8 cellular contexts compared by ENCODE assay signal in the genomic region with DNA sequence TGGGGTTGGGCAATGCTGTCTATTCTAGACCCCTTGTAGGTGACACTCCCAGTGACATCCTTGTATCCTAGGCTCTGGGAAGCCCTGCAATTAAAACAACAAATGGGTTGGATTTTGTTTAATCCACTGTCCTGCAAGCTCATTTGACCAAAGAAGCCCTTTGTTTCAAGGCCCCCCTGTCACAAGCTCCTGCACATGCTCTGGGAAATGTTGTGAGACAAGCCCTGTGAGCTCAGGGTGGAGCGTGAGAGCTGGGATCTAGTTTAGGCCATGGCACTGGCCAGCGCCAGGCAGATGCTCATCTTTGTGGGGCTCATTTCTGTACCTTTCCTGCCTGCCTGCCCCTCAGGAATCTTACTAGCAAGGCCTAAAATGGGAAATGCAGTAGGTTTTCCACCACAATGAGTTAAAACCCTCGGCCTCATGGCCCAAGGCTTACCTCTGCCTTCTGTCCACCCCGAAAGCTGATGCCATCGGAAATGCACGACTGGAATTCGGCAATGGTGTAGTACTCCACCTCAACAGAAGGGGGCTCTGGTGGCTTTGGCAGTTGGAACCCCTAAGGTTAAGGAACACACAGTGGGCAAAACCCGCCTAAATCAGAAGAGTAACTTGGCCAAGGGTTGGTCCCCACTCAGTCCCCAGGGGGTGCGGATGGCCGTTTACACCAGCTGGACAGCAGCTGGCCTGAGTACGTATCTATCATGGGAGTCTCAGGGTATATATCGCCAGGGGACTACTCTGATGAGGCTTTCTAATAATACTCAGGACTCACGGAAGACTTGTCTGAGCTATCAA.
DNase-seq lines count a peak whose midpoint lies in the region; ATAC-seq and TF ChIP-seq lines count a peak whose summit lies in the region.

No MANE protein-coding gene starts in this region.

- H2BK120ac ChIP-seq in IMR-90 (ENCODE audit: low read depth, low read length) = no peak overlapping the region

- H2AK9ac ChIP-seq in IMR-90 (replicated peaks; ENCODE audit: low read depth, low read length, poor library complexity) = peak overlapping the region; percentile 7

- no peak overlapping the region for H2BK5ac ChIP-seq in IMR-90 (ENCODE audit: low read depth, low read length, poor library complexity, severe bottlenecking)

- H2AFZ ChIP-seq in IMR-90 (replicated peaks; ENCODE audit: low read length, poor library complexity) = no peak overlapping the region

- no peaks in the 10 kb centered on the region for H3K27me3 ChIP-seq in IMR-90 (ENCODE audit: control insufficient read depth, insufficient read depth, low read length)
- H3K27me3 ChIP-seq in endodermal cell (ENCODE audit: control insufficient read depth, insufficient read depth, low read length, poor library complexity, severe bottlenecking) = no peaks in the 10 kb centered on the region
- no peaks in the 10 kb centered on the region for H3K27me3 ChIP-seq in tibial artery

- no peak overlapping the region for H3K18ac ChIP-seq in IMR-90 (ENCODE audit: low read depth, low read length)

- DNase-seq in CMK (ENCODE audit: low read depth) (peak; percentile 44), IMR-90 (peak; percentile 43), endodermal cell (peak; percentile 88), mesothelial cell of epicardium (ENCODE audit: low spot score in 2 of 2, unreplicated experiment in 2 of 2) (no peak), tibial artery (peak; percentile 65 to 86), occipital lobe (lab: John Stamatoyannopoulos, UW) (no peak)
- DNase-seq in activated CD4-positive, alpha-beta T cell treated with anti-CD3 and anti-CD28 coated beads for 48 hours = peak; percentile 61

- ATAC-seq in IMR-90 (ENCODE audit: low read depth) = peak; percentile 72
- ATAC-seq in GM21526 (IDR thresholded peaks at IDR 0.05; ENCODE audit: low FRiP score, unreplicated experiment) = no peak

- no peak overlapping the region for H2BK20ac ChIP-seq in IMR-90 (ENCODE audit: low read depth, low read length)

- H3K27me3 Mint-ChIP-seq in endodermal cell (ENCODE audit: insufficient read depth) = no peaks in the 10 kb centered on the region
- H3K27me3 Mint-ChIP-seq in mesothelial cell of epicardium (ENCODE audit: low read depth) = no peaks in the 10 kb centered on the region

- peak overlapping the region; percentile 4; the same call in 1 of the 2 replicates for H2AK5ac ChIP-seq in IMR-90 (ENCODE audit: low read depth, low read length)

- H2BK15ac ChIP-seq in IMR-90 (ENCODE audit: low read depth, low read length) = no peak overlapping the region

- dilution Hi-C loops in IMR-90 (cut with HindIII; ENCODE audit: low sequenced_read_pairs, unreplicated experiment) = no loop called here

- no peak overlapping the region for H3K4ac ChIP-seq in IMR-90 (ENCODE audit: low read depth, low read length)

- WGBS in IMR-90 (ENCODE audit: extremely low coverage in 2 of 2, insufficient read length in 1 of 2), 2 experiments = 68% methylated on average over 6 of the region's 13 CpGs; no CpG with 5 or more reads in 1 of the 2 experiments
- 93 to 98% methylated on average over 12 to 13 of the region's 13 CpGs for WGBS in endodermal cell (ENCODE audit: insufficient coverage in 1 of 2, insufficient read length in 1 of 2), 2 experiments

- TF ChIP-seq POLR2A in IMR-90 (IDR thresholded peaks at IDR 0.05; ENCODE audit: low read depth, low read length) = no peak

- no peaks in the 10 kb centered on the region for H3K4me1 Mint-ChIP-seq in endodermal cell
- H3K4me1 Mint-ChIP-seq in mesothelial cell of epicardium = no peaks in the 10 kb centered on the region

- in situ Hi-C loops in IMR-90 (cut with MboI; ENCODE audit: low sequenced_read_pairs) = no loop called here

- TF ChIP-seq RAD21 in IMR-90 (IDR thresholded peaks at IDR 0.05; ENCODE audit: low read length) = peak; percentile 67

- H3K4me2 ChIP-seq in IMR-90 (ENCODE audit: low read depth, low read length) = no peak overlapping the region

- POLR2A ChIA-PET in IMR-90 (lab: Charles Lee; ENCODE audit: unreplicated experiment) = interaction anchor here (1.3 kb wide), 1 partner anchor 9 kb away, joined by 7 read pairs; no protein-coding TSS in a partner anchor

- H3K4me1 ChIP-seq in IMR-90 (ENCODE audit: control insufficient read depth, insufficient read depth, low read length) = no peaks in the 10 kb centered on the region
- no peaks in the 10 kb centered on the region for H3K4me1 ChIP-seq in endodermal cell (ENCODE audit: control insufficient read depth, insufficient read depth, low read length)
- H3K4me1 ChIP-seq in tibial artery = peaks cover 0 to 19% (median 14%) of the 10 kb centered on the region in 4 donors

- H3K4me3 ChIP-seq in IMR-90 (ENCODE audit: insufficient read depth, low read depth, low read length) (no peak overlapping the region), endodermal cell (ENCODE audit: low read length) (no peak overlapping the region), tibial artery (no peak overlapping the region)

- no peak overlapping the region for H3K27ac Mint-ChIP-seq in endodermal cell
- no peak overlapping the region for H3K27ac Mint-ChIP-seq in mesothelial cell of epicardium

- H4K20me1 ChIP-seq in IMR-90 (ENCODE audit: insufficient read depth, low read length) = no peaks in the 10 kb centered on the region

- peaks cover 23% of the 10 kb centered on the region for H3K9me3 Mint-ChIP-seq in endodermal cell
- H3K9me3 Mint-ChIP-seq in mesothelial cell of epicardium = no peaks in the 10 kb centered on the region

- intact Hi-C loops in IMR-90 (cut with micrococcal nuclease) = no loop called here
- intact Hi-C loops in tibial artery (cut with DNase I; ENCODE audit: low total_unique reads) = loop anchor here (2.0 to 10.0 kb wide), 2 partner anchors 81 to 249 kb away; a partner anchor contains a TSS

- H3K14ac ChIP-seq in IMR-90 (replicated peaks; ENCODE audit: low read depth, low read length) = no peak overlapping the region

- TF ChIP-seq CTCF in IMR-90 (conservative IDR thresholded peaks at IDR 0.05; ENCODE audit: low read depth, low read length) = peak; percentile 65
- TF ChIP-seq CTCF in endodermal cell (conservative IDR thresholded peaks at IDR 0.05) = peak; percentile 75
- TF ChIP-seq CTCF in mesothelial cell of epicardium (IDR thresholded peaks at IDR 0.05; ENCODE audit: unreplicated experiment) = peak; percentile 66
- TF ChIP-seq CTCF in tibial artery (IDR thresholded peaks at IDR 0.05) = peak; percentile 81 to 95

- H4K91ac ChIP-seq in IMR-90 (ENCODE audit: insufficient read depth, low read depth, low read length) = no peak overlapping the region

- H3K56ac ChIP-seq in IMR-90 (ENCODE audit: extremely low read depth, insufficient read depth, low read length) = no peak overlapping the region

- CTCF ChIA-PET in IMR-90 (lab: Yijun Ruan, JAX) = interaction anchor here (0.5 to 1.7 kb wide), 6 partner anchors 9 to 133 kb away, joined by 3 to 19 read pairs (median 4); no protein-coding TSS in a partner anchor

- H3K36me3 ChIP-seq in IMR-90 (ENCODE audit: control insufficient read depth, insufficient read depth, low read length) (peaks cover 63% of the 10 kb centered on the region), endodermal cell (ENCODE audit: control insufficient read depth, insufficient read depth, low read length) (peaks cover 6% of the 10 kb centered on the region), tibial artery (peaks cover 33 to 69% (median 58%) of the 10 kb centered on the region in 3 donors)

- no peak overlapping the region for H3K9ac ChIP-seq in IMR-90 (ENCODE audit: low read depth, low read length)
- no peak overlapping the region for H3K9ac ChIP-seq in endodermal cell (ENCODE audit: extremely low read depth, low read length, poor library complexity, severe bottlenecking)

- no peak overlapping the region for H3K27ac ChIP-seq in IMR-90 (ENCODE audit: insufficient read depth, low read length)
- no peak overlapping the region for H3K27ac ChIP-seq in endodermal cell (ENCODE audit: low read depth, low read length)
- no peak overlapping the region for H3K27ac ChIP-seq in tibial artery

- H4K8ac ChIP-seq in IMR-90 (ENCODE audit: low read depth in 2 of 2, low read length in 2 of 2) = no peak overlapping the region

- BruUV-seq in IMR-90 (replicated peaks; lab: Mats Ljungman, UMichigan) = no TSS peak

- H3K9me1 ChIP-seq in IMR-90 (ENCODE audit: insufficient read depth, low read length) = no peaks in the 10 kb centered on the region

- H3K9me3 ChIP-seq in IMR-90 (ENCODE audit: control insufficient read depth, insufficient read depth, low read length) = no peaks in the 10 kb centered on the region
- H3K9me3 ChIP-seq in endodermal cell (ENCODE audit: control insufficient read depth, low read length) = peaks cover 5% of the 10 kb centered on the region
- no peaks in the 10 kb centered on the region for H3K9me3 ChIP-seq in tibial artery

- H3K36me3 Mint-ChIP-seq in endodermal cell (ENCODE audit: low read depth) = peaks cover 56% of the 10 kb centered on the region
- H3K36me3 Mint-ChIP-seq in mesothelial cell of epicardium = peaks cover 39% of the 10 kb centered on the region

- no peak overlapping the region for H4K5ac ChIP-seq in IMR-90 (ENCODE audit: low read depth, low read length)

- no peak overlapping the region for H3K23ac ChIP-seq in IMR-90 (ENCODE audit: low read depth, low read length)

- H3K79me1 ChIP-seq in IMR-90 (ENCODE audit: low read depth in 1 of 2, low read length in 2 of 2) = peaks cover 4 to 27% of the 10 kb centered on the region in 2 experiments; a peak in 2 of 4 replicates

- no peak overlapping the region for H3K4me3 Mint-ChIP-seq in endodermal cell
- H3K4me3 Mint-ChIP-seq in mesothelial cell of epicardium = no peak overlapping the region

TF ChIP-seq in IMR-90, 13 proteins besides CTCF, POLR2A, EP300 and RAD21:
- peak; percentile 59 for TF ChIP-seq SMC3 (IDR thresholded peaks at IDR 0.05; ENCODE audit: low read depth, low read length)
- TF ChIP-seq BHLHE40 (IDR thresholded peaks at IDR 0.05; ENCODE audit: low read depth, low read length) = no peak

Comparison
In these comparisons a context has a peak if more than half of its experiments do, and no peak if none do; other contexts are left out.
1. DNase-seq: peak in CMK (single experiment), IMR-90 (single experiment), activated CD4-positive, alpha-beta T cell treated with anti-CD3 and anti-CD28 coated beads for 48 hours (single experiment), endodermal cell (single experiment) and tibial artery (2 of 2); none in mesothelial cell of epicardium (0 of 2) and occipital lobe (single experiment).
2. Peak in every context shown above with its lines, with median percentiles within 50 percentile points of each other: CTCF ChIP-seq.